1 cellular context compared by ENCODE assay signal in the genomic region with DNA sequence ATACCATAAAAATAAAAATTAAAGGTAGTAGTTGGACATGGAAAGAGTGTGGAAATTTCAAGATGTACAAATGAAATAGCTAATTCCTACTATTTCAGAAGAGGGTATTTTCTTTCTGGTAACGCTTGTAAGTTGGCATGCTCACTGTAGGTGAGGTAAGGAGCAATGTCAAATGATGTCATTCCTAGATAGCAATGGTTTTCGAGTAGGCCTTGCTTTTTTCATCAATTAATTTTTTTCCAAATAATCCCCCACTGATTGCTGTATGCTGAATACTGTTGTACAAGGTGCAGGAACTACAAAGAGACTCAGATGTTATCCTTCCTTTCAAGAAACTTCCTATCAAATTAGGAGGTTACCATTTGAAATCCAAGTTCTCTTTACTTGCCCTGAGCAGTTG.
TF ChIP-seq lines count a peak whose summit lies in the region.

No MANE protein-coding gene starts in this region.

TF ChIP-seq in WTC11, 78 proteins besides CTCF, POLR2A, EP300 and RAD21:
- TF ChIP-seq CREM (CRISPR knock-in tag; IDR thresholded peaks at IDR 0.05) (no peak), TCF7 (CRISPR knock-in tag; IDR thresholded peaks at IDR 0.05; ENCODE audit: low read depth) (no peak), SMAD4 (CRISPR knock-in tag; IDR thresholded peaks at IDR 0.05) (no peak)
- TF ChIP-seq, protein P1, sequence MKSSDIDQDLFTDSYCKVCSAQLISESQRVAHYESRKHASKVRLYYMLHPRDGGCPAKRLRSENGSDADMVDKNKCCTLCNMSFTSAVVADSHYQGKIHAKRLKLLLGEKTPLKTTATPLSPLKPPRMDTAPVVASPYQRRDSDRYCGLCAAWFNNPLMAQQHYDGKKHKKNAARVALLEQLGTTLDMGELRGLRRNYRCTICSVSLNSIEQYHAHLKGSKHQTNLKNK (CRISPR knock-in tag; IDR thresholded peaks at IDR 0.05) = no peak
- TF ChIP-seq, protein P2, sequence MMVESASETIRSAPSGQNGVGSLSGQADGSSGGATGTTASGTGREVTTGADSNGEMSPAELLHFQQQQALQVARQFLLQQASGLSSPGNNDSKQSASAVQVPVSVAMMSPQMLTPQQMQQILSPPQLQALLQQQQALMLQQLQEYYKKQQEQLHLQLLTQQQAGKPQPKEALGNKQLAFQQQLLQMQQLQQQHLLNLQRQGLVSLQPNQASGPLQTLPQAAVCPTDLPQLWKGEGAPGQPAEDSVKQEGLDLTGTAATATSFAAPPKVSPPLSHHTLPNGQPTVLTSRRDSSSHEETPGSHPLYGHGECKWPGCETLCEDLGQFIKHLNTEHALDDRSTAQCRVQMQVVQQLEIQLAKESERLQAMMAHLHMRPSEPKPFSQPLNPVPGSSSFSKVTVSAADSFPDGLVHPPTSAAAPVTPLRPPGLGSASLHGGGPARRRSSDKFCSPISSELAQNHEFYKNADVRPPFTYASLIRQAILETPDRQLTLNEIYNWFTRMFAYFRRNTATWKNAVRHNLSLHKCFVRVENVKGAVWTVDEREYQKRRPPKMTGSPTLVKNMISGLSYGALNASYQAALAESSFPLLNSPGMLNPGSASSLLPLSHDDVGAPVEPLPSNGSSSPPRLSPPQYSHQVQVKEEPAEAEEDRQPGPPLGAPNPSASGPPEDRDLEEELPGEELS (CRISPR knock-in tag; IDR thresholded peaks at IDR 0.05) = no peak
- TF ChIP-seq, protein P3, sequence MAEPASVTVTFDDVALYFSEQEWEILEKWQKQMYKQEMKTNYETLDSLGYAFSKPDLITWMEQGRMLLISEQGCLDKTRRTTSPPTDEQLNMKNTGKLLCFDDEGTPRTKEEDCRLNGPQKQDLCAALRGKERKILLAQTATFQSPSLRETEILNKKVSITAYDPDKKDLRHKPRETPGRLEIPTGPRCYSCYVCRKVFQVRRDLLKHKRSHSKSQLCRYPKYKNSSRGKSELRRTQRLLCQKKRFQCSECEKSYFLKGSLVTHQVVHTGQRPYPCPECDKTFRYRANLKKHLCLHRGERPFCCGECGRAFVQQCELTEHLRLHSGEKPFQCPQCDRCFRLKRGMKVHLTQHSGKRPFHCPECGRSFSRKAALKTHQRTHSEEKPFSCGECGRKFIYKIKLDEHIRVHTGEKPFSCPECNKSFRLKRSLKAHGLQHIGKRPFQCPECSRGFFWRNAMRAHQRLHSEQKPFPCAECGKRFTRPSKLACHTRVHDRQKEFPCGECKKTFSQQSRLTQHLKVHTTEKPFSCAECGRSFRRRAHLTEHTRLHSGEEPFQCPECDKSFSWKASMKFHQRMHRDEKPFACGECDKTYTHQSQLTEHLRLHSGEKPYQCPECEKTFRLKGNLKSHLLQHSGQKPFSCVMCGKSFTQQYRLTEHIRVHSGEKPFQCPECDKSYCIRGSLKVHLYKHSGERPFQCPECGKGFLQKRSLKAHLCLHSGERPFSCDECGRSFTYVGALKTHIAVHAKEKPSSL (CRISPR knock-in tag; conservative IDR thresholded peaks at IDR 0.05) = no peak
